In genomic region chr7:106063692-106064091, GRCh38 we compare ENCODE assay signal across 17 cellular contexts. TPM values are rescaled to one million over a fixed set of nuclear protein-coding genes. Genes with fewer than 3 reads are reported as not detected.
A peak's percentile ranks its signal among the peaks of the same experiment; 100 is the strongest.
DNase-seq lines count a peak whose midpoint lies in the region; ATAC-seq and TF ChIP-seq lines count a peak whose summit lies in the region.
"Had no signal": no experiment of that assay in that cellular context is flagged by ENCODE, and none has a peak within 500 bp of the region (broad histone marks: within the 10 kb centered on the region; RNA-seq: fewer than 3 reads in every experiment).

No MANE protein-coding gene starts in this region.

- no peaks in the 10 kb centered on the region for H3K36me3 Mint-ChIP-seq in activated CD8-positive, alpha-beta memory T cell treated with anti-CD3 and anti-CD28 coated beads, Interleukin-2, amount 10 ng/mL, durations not matched to agents 7 days and 5 days
- H3K36me3 Mint-ChIP-seq in brain (no peaks in the 10 kb centered on the region), nephron (ENCODE audit: low read depth) (peaks cover 4% of the 10 kb centered on the region)
- H3K36me3 Mint-ChIP-seq in CD8-positive, alpha-beta T cell, result no peaks in the 10 kb centered on the region

- H3K4me1 Mint-ChIP-seq in activated CD8-positive, alpha-beta memory T cell treated with anti-CD3 and anti-CD28 coated beads, Interleukin-2, amount 10 ng/mL, durations not matched to agents 7 days and 5 days, result peaks cover 26% of the 10 kb centered on the region
- H3K4me1 Mint-ChIP-seq in brain, result peaks cover 59% of the 10 kb centered on the region
- peaks cover 56% of the 10 kb centered on the region for H3K4me1 Mint-ChIP-seq in nephron
- H3K4me1 Mint-ChIP-seq in CD8-positive, alpha-beta T cell (ENCODE audit: low read depth), result peaks cover 25% of the 10 kb centered on the region

- TF ChIP-seq EP300 in transverse colon (IDR thresholded peaks at IDR 0.05; ENCODE audit: low read depth), result no peak

- TF ChIP-seq CTCF in brain (conservative IDR thresholded peaks at IDR 0.05), result no peak
- no peak for TF ChIP-seq CTCF in nephron (IDR thresholded peaks at IDR 0.05; ENCODE audit: unreplicated experiment in 3 of 3)
- no peak for TF ChIP-seq CTCF in transverse colon (IDR thresholded peaks at IDR 0.05)
- no peak for TF ChIP-seq CTCF in CD8-positive, alpha-beta T cell (IDR thresholded peaks at IDR 0.05)
- no peak for TF ChIP-seq CTCF in coronary artery (IDR thresholded peaks at IDR 0.05)

- no peak for ATAC-seq in activated CD8-positive, alpha-beta memory T cell treated with anti-CD3 and anti-CD28 coated beads, Interleukin-2, amount 10 ng/mL, durations not matched to agents 7 days and 5 days
- no peak for ATAC-seq in CD8-positive, alpha-beta T cell
- no peak for ATAC-seq in HG02623 (IDR thresholded peaks at IDR 0.05; ENCODE audit: unreplicated experiment)
- ATAC-seq: foreskin keratinocyte had no signal

- no peak overlapping the region for H3K4me3 Mint-ChIP-seq in activated CD8-positive, alpha-beta memory T cell treated with anti-CD3 and anti-CD28 coated beads, Interleukin-2, amount 10 ng/mL, durations not matched to agents 7 days and 5 days
- H3K4me3 Mint-ChIP-seq in brain (no peak overlapping the region), nephron (no peak overlapping the region)
- H3K4me3 Mint-ChIP-seq in CD8-positive, alpha-beta T cell, result no peak overlapping the region
- H3K4me3 Mint-ChIP-seq: activated CD4-positive, alpha-beta T cell treated with anti-CD3 and anti-CD28 coated beads, Interleukin-2, amount 10 ng/mL, durations not matched to agents 7 days and 5 days had no signal

- no peaks in the 10 kb centered on the region for H3K9me3 ChIP-seq in transverse colon
- H3K9me3 ChIP-seq in CD8-positive, alpha-beta T cell (ENCODE audit: low read length), result no peaks in the 10 kb centered on the region
- H3K9me3 ChIP-seq: mucosa of descending colon had no signal

- H3K36me3 ChIP-seq in transverse colon, result no peaks in the 10 kb centered on the region
- H3K36me3 ChIP-seq in CD8-positive, alpha-beta T cell (ENCODE audit: insufficient read depth, low read length), result no peaks in the 10 kb centered on the region

- no peaks in the 10 kb centered on the region for H3K27me3 ChIP-seq in transverse colon
- no peaks in the 10 kb centered on the region for H3K27me3 ChIP-seq in CD8-positive, alpha-beta T cell (ENCODE audit: insufficient read depth, low read length)
- H3K27me3 ChIP-seq: foreskin keratinocyte had no signal

- in situ Hi-C loops in transverse colon (cut with MboI; ENCODE audit: low pct_ligation_motif_present in 1 of 4, low pct_unique_long_range_greater_than_20kb in 1 of 4, low sequenced_read_pairs in 3 of 4), result no loop called here

- peak overlapping the region; percentile 82 to 93 (median 88) for H3K27ac ChIP-seq in transverse colon
- no peak overlapping the region for H3K27ac ChIP-seq in CD8-positive, alpha-beta T cell (ENCODE audit: low read depth, low read length)
- no peak overlapping the region for H3K27ac ChIP-seq in coronary artery

- no peaks in the 10 kb centered on the region for H3K9me3 Mint-ChIP-seq in activated CD8-positive, alpha-beta memory T cell treated with anti-CD3 and anti-CD28 coated beads, Interleukin-2, amount 10 ng/mL, durations not matched to agents 7 days and 5 days (ENCODE audit: low read depth)
- H3K9me3 Mint-ChIP-seq in brain (peaks cover 0 to 13% (median 5%) of the 10 kb centered on the region in 5 experiments), nephron (peaks cover 4% of the 10 kb centered on the region)
- no peaks in the 10 kb centered on the region for H3K9me3 Mint-ChIP-seq in CD8-positive, alpha-beta T cell
- H3K9me3 Mint-ChIP-seq: activated CD4-positive, alpha-beta T cell treated with anti-CD3 and anti-CD28 coated beads, Interleukin-2, amount 10 ng/mL, durations not matched to agents 7 days and 5 days had no signal

- intact Hi-C loops in transverse colon (cut with DNase I; ENCODE audit: low total_unique reads), result no loop called here
- intact Hi-C loops in CD8-positive, alpha-beta T cell (cut with DNase I, micrococcal nuclease), result no loop called here

- CTCF ChIA-PET in activated CD8-positive, alpha-beta memory T cell treated with anti-CD3 and anti-CD28 coated beads, Interleukin-2, amount 10 ng/mL, durations not matched to agents 7 days and 5 days (lab: Charles Lee), result no interaction called here
- CTCF ChIA-PET in CD8-positive, alpha-beta T cell (lab: Charles Lee), result interaction anchor here (0.8 kb wide), 1 partner anchor 90 kb away, joined by 3 read pairs; no protein-coding TSS in a partner anchor

- peak; percentile 7 for DNase-seq in activated CD8-positive, alpha-beta memory T cell treated with anti-CD3 and anti-CD28 coated beads, Interleukin-2, amount 10 ng/mL, durations not matched to agents 7 days and 5 days
- no peak for DNase-seq in activated CD8-positive, alpha-beta memory T cell treated with anti-CD3 and anti-CD28 coated beads, Interleukin-2, amount 50 U/mL, for 4 hours
- DNase-seq in transverse colon (no peak), coronary artery (ENCODE audit: low spot score) (no peak)
- DNase-seq in CD8-positive, alpha-beta T cell, result no peak
- DNase-seq: 8988T; activated CD4-positive, alpha-beta T cell treated with anti-CD3 and anti-CD28 coated beads, Interleukin-2, amount 10 ng/mL, durations not matched to agents 7 days and 5 days; activated naive CD4-positive, alpha-beta T cell treated with anti-CD3 and anti-CD28 coated beads, Interleukin-2, amount 50 U/mL, for 16 hours; activated T-cell treated with anti-CD3 and anti-CD28 coated beads, Interleukin-2, amount 50 U/mL, for 1 hour; foreskin keratinocyte; RPMI8226; substantia nigra; SW 1271 had no signal

- no peak for TF ChIP-seq POLR2A in transverse colon (IDR thresholded peaks at IDR 0.05)

- WGBS in transverse colon (ENCODE audit: low coverage in 1 of 2), 2 donors, result 88 to 100% methylated on average over 1 to 2 of the region's 2 CpGs

- H3K27me3 Mint-ChIP-seq in activated CD8-positive, alpha-beta memory T cell treated with anti-CD3 and anti-CD28 coated beads, Interleukin-2, amount 10 ng/mL, durations not matched to agents 7 days and 5 days, result no peaks in the 10 kb centered on the region
- H3K27me3 Mint-ChIP-seq in brain, result no peaks in the 10 kb centered on the region
- H3K27me3 Mint-ChIP-seq in nephron (ENCODE audit: low read depth), result peaks cover 5% of the 10 kb centered on the region
- no peaks in the 10 kb centered on the region for H3K27me3 Mint-ChIP-seq in CD8-positive, alpha-beta T cell (ENCODE audit: low read depth)
- H3K27me3 Mint-ChIP-seq: activated CD4-positive, alpha-beta T cell treated with anti-CD3 and anti-CD28 coated beads, Interleukin-2, amount 10 ng/mL, durations not matched to agents 7 days and 5 days had no signal

- H3K27ac Mint-ChIP-seq in activated CD8-positive, alpha-beta memory T cell treated with anti-CD3 and anti-CD28 coated beads, Interleukin-2, amount 10 ng/mL, durations not matched to agents 7 days and 5 days, result no peak overlapping the region
- H3K27ac Mint-ChIP-seq in brain (peak overlapping the region; percentile 88 to 98 (median 94)), nephron (peak overlapping the region in 2 of 3 experiments; percentile 89 to 94)
- no peak overlapping the region for H3K27ac Mint-ChIP-seq in CD8-positive, alpha-beta T cell
- H3K27ac Mint-ChIP-seq: activated CD4-positive, alpha-beta T cell treated with anti-CD3 and anti-CD28 coated beads, Interleukin-2, amount 10 ng/mL, durations not matched to agents 7 days and 5 days had no signal

- POLR2A ChIA-PET in CD8-positive, alpha-beta T cell (lab: Charles Lee), result no interaction called here

- H3K4me3 ChIP-seq in transverse colon, result no peak overlapping the region
- H3K4me3 ChIP-seq in CD8-positive, alpha-beta T cell (ENCODE audit: low read depth, low read length), result no peak overlapping the region
- H3K4me3 ChIP-seq in coronary artery, result no peak overlapping the region
- H3K4me3 ChIP-seq: mucosa of descending colon had no signal

- peaks cover 34 to 59% (median 48%) of the 10 kb centered on the region in 4 donors for H3K4me1 ChIP-seq in transverse colon
- H3K4me1 ChIP-seq in CD8-positive, alpha-beta T cell (ENCODE audit: insufficient read depth, low read length), result peaks cover 2% of the 10 kb centered on the region

RNA-seq across cellular contexts. Expression of gene SYPL1, which starts 48.4 kb away (rescaled TPM):
- 10 to 100 TPM; 21.9 to 24.1 TPM for total RNA-seq in activated CD8-positive, alpha-beta memory T cell treated with anti-CD3 and anti-CD28 coated beads, Interleukin-2, amount 10 ng/mL, durations not matched to agents 7 days and 5 days
- 51.0 TPM for polyA plus RNA-seq in brain (ENCODE audit: insufficient read depth, low read depth, low replicate concordance)
- total RNA-seq in transverse colon, result 10 to 100 TPM; 36.7 to 81.8 (median 59.5) TPM
- total RNA-seq in CD8-positive, alpha-beta T cell, result 10 to 100 TPM; 50.0 to 51.2 TPM

Comparison
In these comparisons a context has a peak if more than half of its experiments do, and no peak if none do; other contexts are left out.
1. H3K27ac Mint-ChIP-seq: peak in brain (5 of 5) and nephron (2 of 3); none in activated CD8-positive, alpha-beta memory T cell treated with anti-CD3 and anti-CD28 coated beads, Interleukin-2, amount 10 ng/mL, durations not matched to agents 7 days and 5 days (single experiment) and CD8-positive, alpha-beta T cell (single experiment).
2. H3K27ac ChIP-seq: peak in transverse colon (4 of 4); none in CD8-positive, alpha-beta T cell (single experiment) and coronary artery (0 of 2).